In genomic region chr3:172194702-172195392, GRCh38 we compare ENCODE assay signal across 13 cellular contexts.
A peak's percentile ranks its signal among the peaks of the same experiment; 100 is the strongest.
DNase-seq lines count a peak whose midpoint lies in the region; ATAC-seq and TF ChIP-seq lines count a peak whose summit lies in the region.
"Had no signal": no experiment of that assay in that cellular context is flagged by ENCODE, and none has a peak within 500 bp of the region (broad histone marks: within the 10 kb centered on the region; RNA-seq: fewer than 3 reads in every experiment).

No MANE protein-coding gene starts in this region.

- no peak overlapping the region for H3K27ac Mint-ChIP-seq in T-cell
- H3K27ac Mint-ChIP-seq: T-helper 1 cell treated with Interleukin-12 subunit alpha and Interleukin-12 subunit beta and Interleukin-4 antibody, amounts not matched to agents 30 μg/mL and 1 μg/mL, for 36 hours had no signal

- peaks cover 0 to 20% of the 10 kb centered on the region in 2 donors for H3K4me1 ChIP-seq in right atrium auricular region
- H3K4me1 ChIP-seq in Panc1 (ENCODE audit: control insufficient read depth, insufficient read depth, low read length), result peaks cover 37% of the 10 kb centered on the region
- H3K4me1 ChIP-seq in left ventricle myocardium inferior, result peaks cover 49% of the 10 kb centered on the region
- H3K4me1 ChIP-seq in upper lobe of right lung, result peaks cover 7% of the 10 kb centered on the region

- no peaks in the 10 kb centered on the region for H3K27me3 Mint-ChIP-seq in T-cell
- H3K27me3 Mint-ChIP-seq: CD4-positive, CD25-positive, alpha-beta regulatory T cell had no signal

- intact Hi-C loops in Right ventricle myocardium superior (cut with DNase I) (loop anchor here (5.0 kb wide), 1 partner anchor 38 kb away; no protein-coding TSS in a partner anchor), Panc1 (cut with micrococcal nuclease; ENCODE audit: unreplicated experiment) (no loop called here), left ventricle myocardium inferior (cut with micrococcal nuclease) (no loop called here), upper lobe of right lung (cut with DNase I) (no loop called here)

- CTCF ChIA-PET in Panc1 (lab: Charles Lee) (no interaction called here), T-cell (lab: Charles Lee) (no interaction called here)

- H3K4me1 Mint-ChIP-seq in T-cell, result peaks cover 0 to 16% (median 15%) of the 10 kb centered on the region in 3 donors

- peaks cover 28% of the 10 kb centered on the region for H3K36me3 Mint-ChIP-seq in T-cell

- no peak overlapping the region for H3K4me3 Mint-ChIP-seq in T-cell
- H3K4me3 Mint-ChIP-seq: CD4-positive, CD25-positive, alpha-beta regulatory T cell; T-helper 1 cell treated with Interleukin-12 subunit alpha and Interleukin-12 subunit beta and Interleukin-4 antibody, amounts not matched to agents 30 μg/mL and 1 μg/mL, for 36 hours had no signal

- no peaks in the 10 kb centered on the region for H3K27me3 ChIP-seq in right atrium auricular region
- H3K27me3 ChIP-seq in Panc1 (ENCODE audit: control insufficient read depth, insufficient read depth, low read length), result no peaks in the 10 kb centered on the region
- H3K27me3 ChIP-seq in left ventricle myocardium inferior (ENCODE audit: low read depth), result no peaks in the 10 kb centered on the region
- H3K27me3 ChIP-seq in upper lobe of right lung, result no peaks in the 10 kb centered on the region
- H3K27me3 ChIP-seq: adrenal gland, upper lobe of left lung had no signal

- ATAC-seq in Right ventricle myocardium superior (ENCODE audit: poor library complexity) (peak; percentile 71), Panc1 (peak; percentile 80), upper lobe of right lung (peak; percentile 46), GM21381 (IDR thresholded peaks at IDR 0.05; ENCODE audit: unreplicated experiment) (no peak), T-cell (replicated peaks in 1 of 4) (no peak)

- DNase-seq in Right ventricle myocardium superior (no peak), right atrium auricular region (ENCODE audit: low spot score) (no peak), Panc1 (ENCODE audit: low read depth, low spot score) (no peak), left ventricle myocardium inferior (no peak), upper lobe of right lung (no peak), T-cell (no peak)
- no peak for DNase-seq in activated CD4-positive, CD25-positive, alpha-beta regulatory T cell treated with anti-CD3 and anti-CD28 coated beads, Interleukin-2, amount 50 U/mL, for 72 hours
- DNase-seq: adrenal gland; CD4-positive, CD25-positive, alpha-beta regulatory T cell; hippocampal formation had no signal

- TF ChIP-seq CTCF in right atrium auricular region (IDR thresholded peaks at IDR 0.05) (no peak), Panc1 (IDR thresholded peaks at IDR 0.05) (no peak), left ventricle myocardium inferior (IDR thresholded peaks at IDR 0.05; ENCODE audit: borderline replicate concordance) (no peak), upper lobe of right lung (IDR thresholded peaks at IDR 0.05) (no peak)

- no peaks in the 10 kb centered on the region for H3K9me3 ChIP-seq in right atrium auricular region
- no peaks in the 10 kb centered on the region for H3K9me3 ChIP-seq in Panc1 (ENCODE audit: control insufficient read depth, insufficient read depth, low read depth, low read length)
- no peaks in the 10 kb centered on the region for H3K9me3 ChIP-seq in left ventricle myocardium inferior (replicated peaks)
- no peaks in the 10 kb centered on the region for H3K9me3 ChIP-seq in upper lobe of right lung
- H3K9me3 ChIP-seq: adrenal gland, upper lobe of left lung had no signal

- H3K36me3 ChIP-seq in right atrium auricular region, result no peaks in the 10 kb centered on the region
- H3K36me3 ChIP-seq in Panc1 (ENCODE audit: control insufficient read depth, insufficient read depth, low read length), result no peaks in the 10 kb centered on the region
- H3K36me3 ChIP-seq in left ventricle myocardium inferior, result no peaks in the 10 kb centered on the region
- no peaks in the 10 kb centered on the region for H3K36me3 ChIP-seq in upper lobe of right lung
- H3K36me3 ChIP-seq: adrenal gland had no signal

- in situ Hi-C loops in Panc1 (cut with HindIII; ENCODE audit: low pct_unique_long_range_greater_than_20kb, low sequenced_read_pairs), result no loop called here

- no peak overlapping the region for H3K27ac ChIP-seq in right atrium auricular region
- H3K27ac ChIP-seq in Panc1 (ENCODE audit: low read length), result peak overlapping the region; percentile 81
- peak overlapping the region; percentile 18 for H3K27ac ChIP-seq in left ventricle myocardium inferior (replicated peaks)
- H3K27ac ChIP-seq in upper lobe of right lung, result no peak overlapping the region
- H3K27ac ChIP-seq: adrenal gland, upper lobe of left lung had no signal

- no TSS peak for BruUV-seq in Panc1 (replicated peaks; lab: Mats Ljungman, UMichigan)

- POLR2A ChIA-PET in Panc1 (lab: Charles Lee) (no interaction called here), T-cell (lab: Charles Lee) (interaction anchor here in 1 of 2 donors (0.6 kb wide), 1 partner anchor 15 kb away, joined by 3 read pairs; no protein-coding TSS in a partner anchor)

- no peak overlapping the region for H3K4me3 ChIP-seq in right atrium auricular region
- no peak overlapping the region for H3K4me3 ChIP-seq in Panc1 (ENCODE audit: low read depth in 2 of 2, low read length in 2 of 2)
- no peak overlapping the region for H3K4me3 ChIP-seq in left ventricle myocardium inferior
- H3K4me3 ChIP-seq in upper lobe of right lung, result no peak overlapping the region
- H3K4me3 ChIP-seq: adrenal gland, upper lobe of left lung had no signal

- no peaks in the 10 kb centered on the region for H3K9me3 Mint-ChIP-seq in T-cell
- H3K9me3 Mint-ChIP-seq: T-helper 1 cell treated with Interleukin-12 subunit alpha and Interleukin-12 subunit beta and Interleukin-4 antibody, amounts not matched to agents 30 μg/mL and 1 μg/mL, for 36 hours had no signal

Comparison
In these comparisons a context has a peak if more than half of its experiments do, and no peak if none do; other contexts are left out.
1. H3K27ac ChIP-seq: peak in Panc1 (single experiment) and left ventricle myocardium inferior (single experiment); none in right atrium auricular region (0 of 2) and upper lobe of right lung (single experiment).
2. ATAC-seq: peak in Right ventricle myocardium superior (single experiment), Panc1 (single experiment) and upper lobe of right lung (single experiment); none in GM21381 (single experiment) and T-cell (0 of 4).